In the genomic region with DNA sequence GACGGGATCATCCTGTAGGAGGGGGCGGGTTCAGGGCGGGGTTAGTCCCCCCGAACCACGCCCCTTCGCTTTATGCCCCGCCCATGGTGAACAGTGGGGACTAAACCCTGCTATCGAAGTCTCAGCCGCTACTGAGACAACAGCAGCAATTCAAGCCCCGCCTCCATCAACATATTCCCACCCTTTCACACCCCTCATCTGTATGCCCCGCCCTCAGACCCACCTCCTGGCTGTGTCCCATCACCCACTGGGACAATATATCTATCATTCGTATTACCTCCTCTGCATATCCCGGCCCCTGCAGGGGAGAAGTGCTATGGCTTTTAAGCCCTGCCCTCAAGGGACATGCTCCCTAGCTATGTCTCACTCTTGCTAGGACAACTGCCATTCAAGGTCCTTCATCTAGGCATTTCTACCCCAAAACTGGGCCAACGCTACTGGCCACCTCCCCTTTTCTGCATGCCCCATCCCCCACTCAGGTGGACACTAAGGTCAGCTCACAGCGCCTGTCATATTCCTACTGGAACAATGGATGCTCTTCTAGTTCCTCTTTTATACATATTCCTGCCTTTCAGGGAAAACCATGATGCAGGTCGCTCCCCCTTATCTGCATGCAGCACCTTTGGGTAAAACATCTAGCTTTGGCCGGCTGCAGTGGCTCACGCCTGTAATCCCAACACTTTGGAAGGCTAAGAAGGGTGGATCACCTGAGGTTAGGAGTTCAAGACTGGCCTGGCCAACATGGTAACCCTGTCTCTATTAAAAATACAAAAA, we compare ENCODE assay signal across 17 cellular contexts. TPM values are rescaled to one million over a fixed set of nuclear protein-coding genes. Genes with fewer than 3 reads are reported as not detected.
DNase-seq lines count a peak whose midpoint lies in the region; ATAC-seq, FAIRE-seq and TF ChIP-seq lines count a peak whose summit lies in the region.
"Had no signal": no experiment of that assay in that cellular context is flagged by ENCODE, and none has a peak within 500 bp of the region (broad histone marks: within the 10 kb centered on the region; RNA-seq: fewer than 3 reads in every experiment).

No MANE protein-coding gene starts in this region.

- no peaks in the 10 kb centered on the region for H3K9me3 Mint-ChIP-seq in activated CD8-positive, alpha-beta T cell treated with anti-CD3 and anti-CD28 coated beads for 36 hours
- H3K9me3 Mint-ChIP-seq: activated naive CD8-positive, alpha-beta T cell treated with anti-CD3 and anti-CD28 coated beads for 36 hours had no signal

- in situ Hi-C loops in K562 (cut with MboI), result no loop called here

- no peak overlapping the region for H3K4ac ChIP-seq in mesendoderm (ENCODE audit: low read depth, low read length)

- H3K4me3 Mint-ChIP-seq in activated CD8-positive, alpha-beta T cell treated with anti-CD3 and anti-CD28 coated beads for 36 hours, result no peak overlapping the region
- H3K4me3 Mint-ChIP-seq: activated naive CD8-positive, alpha-beta T cell treated with anti-CD3 and anti-CD28 coated beads for 36 hours had no signal

- no peak overlapping the region for H2BK120ac ChIP-seq in mesendoderm (ENCODE audit: low read depth, low read length)

- H3K79me1 ChIP-seq in mesendoderm (ENCODE audit: low read length), result no peaks in the 10 kb centered on the region

- H4K20me1 ChIP-seq in K562 (replicated peaks; ENCODE audit: control insufficient read depth, insufficient read depth, low read length), result no peaks in the 10 kb centered on the region

- H4K8ac ChIP-seq in mesendoderm (ENCODE audit: low read depth, low read length), result no peak overlapping the region

- TF ChIP-seq POLR2A in K562 (conservative IDR thresholded peaks at IDR 0.05), result no peak

- no peak for TF ChIP-seq RAD21 in K562 (CRISPR knock-in tag; conservative IDR thresholded peaks at IDR 0.05 in 1 of 2, IDR thresholded peaks at IDR 0.05 in 1 of 2)

- TF ChIP-seq EP300 in K562 (IDR thresholded peaks at IDR 0.05; ENCODE audit: low read length), result peak; percentile 33

- H3K79me2 ChIP-seq in K562 (ENCODE audit: control insufficient read depth, insufficient read depth, low read length) (peaks cover 15% of the 10 kb centered on the region), mesendoderm (ENCODE audit: control insufficient read depth, insufficient read depth, low read length) (no peaks in the 10 kb centered on the region)

- H3K4me1 ChIP-seq in K562 (replicated peaks in 1 of 2; ENCODE audit: control insufficient read depth in 2 of 2, insufficient read depth in 2 of 2, low read length in 2 of 2) (peaks cover 40 to 43% of the 10 kb centered on the region in 2 experiments), mesendoderm (ENCODE audit: control insufficient read depth, low read depth, low read length) (no peaks in the 10 kb centered on the region)
- H3K4me1 ChIP-seq: pancreas had no signal

- H3K4me3 ChIP-seq in H7 (ENCODE audit: insufficient read depth, low read depth, low read length), result peak overlapping the region; percentile 59
- no peak overlapping the region for H3K4me3 ChIP-seq in K562
- no peak overlapping the region for H3K4me3 ChIP-seq in mesendoderm (ENCODE audit: low read length)
- H3K4me3 ChIP-seq: GM12878, pancreas had no signal

- BruUV-seq in K562 (replicated peaks; lab: Mats Ljungman, UMichigan), result no TSS peak

- H3K9me1 ChIP-seq in K562 (ENCODE audit: control insufficient read depth, insufficient read depth, low read length), result no peaks in the 10 kb centered on the region

- no peak overlapping the region for H3K56ac ChIP-seq in mesendoderm (ENCODE audit: low read length)

- H3K4me2 ChIP-seq in K562 (ENCODE audit: insufficient read depth, low read length) (peak overlapping the region; percentile 74), mesendoderm (ENCODE audit: low read length) (no peak overlapping the region)

- TF ChIP-seq CTCF in K562 (IDR thresholded peaks at IDR 0.05 in 2 of 3, conservative IDR thresholded peaks at IDR 0.05 in 1 of 3; ENCODE audit: insufficient read depth in 2 of 3, low read depth in 1 of 3, low read length in 3 of 3), result no peak
- no peak for TF ChIP-seq CTCF in activated CD8-positive, alpha-beta T cell treated with anti-CD3 and anti-CD28 coated beads for 36 hours (IDR thresholded peaks at IDR 0.05)

- H2BK15ac ChIP-seq in mesendoderm (replicated peaks; ENCODE audit: low read depth), result no peak overlapping the region

- peak; percentile 93 for FAIRE-seq in K562 (lab: Jason Lieb, UNC)
- FAIRE-seq: GM12878, pancreas had no signal

- no peak overlapping the region for H3K9ac ChIP-seq in K562 (ENCODE audit: insufficient read depth in 1 of 2, low read depth in 2 of 2, low read length in 2 of 2)
- H3K9ac ChIP-seq in mesendoderm (ENCODE audit: low read length), result no peak overlapping the region

- H3K4me1 Mint-ChIP-seq in activated CD8-positive, alpha-beta T cell treated with anti-CD3 and anti-CD28 coated beads for 36 hours (ENCODE audit: low read depth), result peaks cover 9% of the 10 kb centered on the region

- H3K18ac ChIP-seq in mesendoderm (ENCODE audit: low read length), result no peak overlapping the region

- H3K27me3 Mint-ChIP-seq in activated CD8-positive, alpha-beta T cell treated with anti-CD3 and anti-CD28 coated beads for 36 hours, result no peaks in the 10 kb centered on the region
- H3K27me3 Mint-ChIP-seq: activated naive CD8-positive, alpha-beta T cell treated with anti-CD3 and anti-CD28 coated beads for 36 hours had no signal

- no peak overlapping the region for H2AK5ac ChIP-seq in mesendoderm (ENCODE audit: low read length)

- no peak overlapping the region for H3K23ac ChIP-seq in mesendoderm (ENCODE audit: low read length)

- 16% methylated on average over 12 of the region's 18 CpGs for WGBS in K562 (ENCODE audit: insufficient coverage, low coverage, missing lambda C conversion rate)
- WGBS in mesendoderm (ENCODE audit: extremely low coverage, insufficient coverage, low lambda C conversion rate), result no CpG with 5 or more reads among the region's 18 CpGs

- POLR2A ChIA-PET in K562 (lab: Yijun Ruan, JAX), result interaction anchor here (0.6 to 1.5 kb wide), 3 partner anchors 9 to 71 kb away, joined by 3 to 6 read pairs (median 5); no protein-coding TSS in a partner anchor
- POLR2A ChIA-PET in activated CD8-positive, alpha-beta T cell treated with anti-CD3 and anti-CD28 coated beads for 36 hours (lab: Charles Lee), result interaction anchor here (0.9 kb wide), 1 partner anchor 40 kb away, joined by 3 read pairs; no protein-coding TSS in a partner anchor

- no peak overlapping the region for H2BK5ac ChIP-seq in mesendoderm (ENCODE audit: low read length)

- CTCF ChIA-PET in K562 (lab: Yijun Ruan, JAX; ENCODE audit: low intra/inter-chr PET ratio), result interaction anchor here (0.6 kb wide), 1 partner anchor 20 kb away, joined by 3 read pairs; no protein-coding TSS in a partner anchor
- CTCF ChIA-PET in activated CD8-positive, alpha-beta T cell treated with anti-CD3 and anti-CD28 coated beads for 36 hours (lab: Charles Lee), result interaction anchor here (1.1 kb wide), 1 partner anchor 19 kb away, joined by 4 read pairs; no protein-coding TSS in a partner anchor

- ATAC-seq in K562 (peak; percentile 75), HG02610 (IDR thresholded peaks at IDR 0.05; ENCODE audit: unreplicated experiment) (no peak)
- no peak for ATAC-seq in activated CD8-positive, alpha-beta T cell treated with anti-CD3 and anti-CD28 coated beads for 36 hours
- ATAC-seq: esophagus mucosa, GM12878, pancreas had no signal

- H3K36me3 ChIP-seq in H7 (replicated peaks; ENCODE audit: control insufficient read depth, insufficient read depth, low read length), result no peaks in the 10 kb centered on the region; the same call in 1 of the 2 replicates
- peaks cover 36% of the 10 kb centered on the region; the same call in 1 of the 3 replicates for H3K36me3 ChIP-seq in K562 (ENCODE audit: control insufficient read depth, insufficient read depth, low read length)
- no peaks in the 10 kb centered on the region for H3K36me3 ChIP-seq in mesendoderm (ENCODE audit: control insufficient read depth, insufficient read depth, low read length)
- H3K36me3 ChIP-seq: pancreas had no signal

- DNase-seq in 8988T, result peak; percentile 92
- DNase-seq in H7, result peak; percentile 93
- DNase-seq in K562 (ENCODE audit: extremely low read depth in 1 of 4, low spot score in 3 of 4), result peak; percentile 72 to 83 (median 82)
- DNase-seq in mesendoderm, result peak; percentile 85
- DNase-seq in NCI-H2171 treated with DMSO at 0.1 percent for 48 hours (lab: John Stamatoyannopoulos, UW), result no peak
- DNase-seq in activated effector memory CD4-positive, alpha-beta T cell treated with Interleukin-2 at 50 U/mL for 16 hours, result no peak
- DNase-seq in activated CD8-positive, alpha-beta T cell treated with anti-CD3 and anti-CD28 coated beads for 36 hours, result no peak
- DNase-seq: activated naive CD8-positive, alpha-beta T cell treated with anti-CD3 and anti-CD28 coated beads for 36 hours; DMS79 treated with DMSO at 0.1 percent for 48 hours; hypothalamus; NCI-H187 had no signal

- H4K5ac ChIP-seq in mesendoderm (ENCODE audit: low read length), result no peak overlapping the region

- peak overlapping the region; percentile 25 for H2AFZ ChIP-seq in K562 (ENCODE audit: low read depth, low read length)

- intact Hi-C loops in K562 (cut with micrococcal nuclease), result loop anchor here (10.0 kb wide), 1 partner anchor 54 kb away; no protein-coding TSS in a partner anchor
- intact Hi-C loops in activated CD8-positive, alpha-beta T cell treated with anti-CD3 and anti-CD28 coated beads for 36 hours (cut with micrococcal nuclease), result no loop called here

- H3K27ac ChIP-seq in K562 (ENCODE audit: extremely low read depth, low read depth, low read length), result peak overlapping the region; percentile 73; the same call in 2 of the 3 replicates
- no peak overlapping the region for H3K27ac ChIP-seq in mesendoderm (ENCODE audit: low read depth, low read length)
- H3K27ac ChIP-seq: pancreas, tibial nerve had no signal

- peaks cover 18% of the 10 kb centered on the region for H3K36me3 Mint-ChIP-seq in activated CD8-positive, alpha-beta T cell treated with anti-CD3 and anti-CD28 coated beads for 36 hours (ENCODE audit: low read depth)

- no peak overlapping the region for H3K27ac Mint-ChIP-seq in activated CD8-positive, alpha-beta T cell treated with anti-CD3 and anti-CD28 coated beads for 36 hours
- H3K27ac Mint-ChIP-seq: activated naive CD8-positive, alpha-beta T cell treated with anti-CD3 and anti-CD28 coated beads for 36 hours had no signal

- H3K27me3 ChIP-seq in H7 (ENCODE audit: control insufficient read depth, insufficient read depth, low read length) (peaks cover 35% of the 10 kb centered on the region), K562 (ENCODE audit: control insufficient read depth in 2 of 2, insufficient read depth in 2 of 2, low read length in 2 of 2) (no peaks in the 10 kb centered on the region), mesendoderm (ENCODE audit: insufficient read depth, low read length, poor library complexity) (no peaks in the 10 kb centered on the region)
- H3K27me3 ChIP-seq: pancreas had no signal

- H3K9me3 ChIP-seq in K562 (replicated peaks; ENCODE audit: control insufficient read depth, insufficient read depth, low read depth, low read length), result no peaks in the 10 kb centered on the region
- H3K9me3 ChIP-seq: pancreas, tibial nerve had no signal

RNA-seq across cellular contexts. Expression of a gene that starts 11.9 kb away (rescaled TPM):
- total RNA-seq in H7 (2014; rRNA removed; shearing (Covaris generic)), result 1.9 and 2.4 TPM in 2 replicates
- total RNA-seq in K562 (2011; cell fraction: chromatin; rRNA removed; ENCODE audit: low replicate concordance), result 2.3 and 5.9 TPM in 2 replicates
- total RNA-seq in K562 (2011; cell fraction: nucleolus; rRNA removed), result 10.0 and 11.3 TPM in 2 replicates
- 5.9 and 6.6 TPM in 2 replicates for total RNA-seq in K562 (2011; cell fraction: nucleoplasm; rRNA removed)
- 3.8 and 5.0 TPM in 2 replicates for total RNA-seq in K562 (2014; rRNA removed)
- total RNA-seq in K562 (2014; rRNA removed; fragmentation: Illumina TruSeq; extraction: Trizol), result 0.44 and 0.45 TPM in 2 replicates
- 1.1 and 1.3 TPM in 2 replicates for total RNA-seq in K562 (2015; rRNA removed; fragmentation: Illumina TruSeq; extraction: Trizol)
- 10.6 and 10.7 TPM in 2 replicates for total RNA-seq in K562 (2021)
- polyA plus RNA-seq in K562 (2011; rRNA removed), result 0.52 and 1.0 TPM in 2 replicates
- polyA plus RNA-seq in K562 (2011; cell fraction: cytosol; rRNA removed), result 1.9 and 4.7 TPM in 2 replicates
- polyA plus RNA-seq in K562 (2011; cell fraction: nucleus; rRNA removed), result 2.7 and 3.9 TPM in 2 replicates
- 4.1 and 4.7 TPM in 2 replicates for polyA plus RNA-seq in K562 (2012)
- polyA plus RNA-seq in K562 (2014; fragmentation: Illumina TruSeq; extraction: Trizol), result 1.3 and 2.1 TPM in 2 replicates
- under 1 TPM; 0.13 TPM for polyA plus RNA-seq in K562 (2014; fragmentation: Nextera tagmentation; extraction: Ambion mirVana)
- 3.9 and 4.6 TPM in 2 replicates for polyA plus RNA-seq in K562 (2014; rRNA removed)
- 0.98 and 1.0 TPM in 2 replicates for polyA minus RNA-seq in K562 (2011; rRNA and poly(A)+ RNA removed)
- 2.8 and 5.5 TPM in 2 replicates for polyA minus RNA-seq in K562 (2011; cell fraction: cytosol; rRNA and poly(A)+ RNA removed)
- polyA minus RNA-seq in K562 (2011; cell fraction: nucleus; rRNA and poly(A)+ RNA removed), result 2.7 and 3.8 TPM in 2 replicates
- 2.3 TPM for polyA plus RNA-seq in mesendoderm (2013, experiment 1 of 2)
- 2.8 TPM for polyA plus RNA-seq in mesendoderm (2013, experiment 2 of 2)
- total RNA-seq in activated CD8-positive, alpha-beta T cell treated with anti-CD3 and anti-CD28 coated beads for 36 hours, result 1 to 10 TPM; 6.1 to 6.5 TPM

RNA-seq across cellular contexts. Expression of a gene that starts 12.5 kb away (rescaled TPM):
- not detected in 2 replicates for total RNA-seq in H7 (2014; rRNA removed; shearing (Covaris generic))
- not detected in 2 replicates for total RNA-seq in K562 (2011; cell fraction: chromatin; rRNA removed; ENCODE audit: low replicate concordance)
- total RNA-seq in K562 (2011; cell fraction: nucleolus; rRNA removed), result not detected in 2 replicates
- not detected in 2 replicates for total RNA-seq in K562 (2011; cell fraction: nucleoplasm; rRNA removed)
- total RNA-seq in K562 (2014; rRNA removed) (not detected in 2 replicates), K562 (2014; rRNA removed; fragmentation: Illumina TruSeq; extraction: Trizol) (not detected in 2 replicates), K562 (2015; rRNA removed; fragmentation: Illumina TruSeq; extraction: Trizol) (not detected in 2 replicates), K562 (2021) (not detected in 2 replicates)
- polyA plus RNA-seq in K562 (2011; rRNA removed) (not detected in 2 replicates), K562 (2014; fragmentation: Illumina TruSeq; extraction: Trizol) (not detected in 2 replicates), K562 (2014; fragmentation: Nextera tagmentation; extraction: Ambion mirVana) (not detected), K562 (2014; rRNA removed) (not detected in 2 replicates)
- polyA plus RNA-seq in K562 (2011; cell fraction: cytosol; rRNA removed), result not detected in 2 replicates
- not detected in 2 replicates for polyA plus RNA-seq in K562 (2011; cell fraction: nucleus; rRNA removed)
- not detected in 2 replicates for polyA plus RNA-seq in K562 (2012)
- polyA minus RNA-seq in K562 (2011; rRNA and poly(A)+ RNA removed), result not detected in 2 replicates
- polyA minus RNA-seq in K562 (2011; cell fraction: cytosol; rRNA and poly(A)+ RNA removed), result not detected in 2 replicates
- polyA minus RNA-seq in K562 (2011; cell fraction: nucleus; rRNA and poly(A)+ RNA removed), result not detected in 2 replicates
- not detected for polyA plus RNA-seq in mesendoderm (2013, experiment 1 of 2)
- polyA plus RNA-seq in mesendoderm (2013, experiment 2 of 2), result not detected
- total RNA-seq in activated CD8-positive, alpha-beta T cell treated with anti-CD3 and anti-CD28 coated beads for 36 hours, result not detected
- total RNA-seq: activated naive CD8-positive, alpha-beta T cell treated with anti-CD3 and anti-CD28 coated beads for 36 hours; esophagus mucosa; GM12878; mesenteric fat pad; pancreas; tibial nerve had no signal
- polyA plus RNA-seq: GM12878, pancreas had no signal

RNA-seq across cellular contexts. Expression of a gene that starts 27.1 kb away (rescaled TPM):
- 0.63 TPM in 1 of 2 replicates, not detected in the other for total RNA-seq in H7 (2014; rRNA removed; shearing (Covaris generic))
- total RNA-seq in K562 (2011; cell fraction: chromatin; rRNA removed; ENCODE audit: low replicate concordance), result 7.6 and 17.2 TPM in 2 replicates
- 11.3 and 11.6 TPM in 2 replicates for total RNA-seq in K562 (2011; cell fraction: nucleolus; rRNA removed)
- total RNA-seq in K562 (2011; cell fraction: nucleoplasm; rRNA removed), result 14.4 and 17.5 TPM in 2 replicates
- total RNA-seq in K562 (2014; rRNA removed) (37.1 and 48.4 TPM in 2 replicates), K562 (2014; rRNA removed; fragmentation: Illumina TruSeq; extraction: Trizol) (48.5 and 59.1 TPM in 2 replicates), K562 (2015; rRNA removed; fragmentation: Illumina TruSeq; extraction: Trizol) (52.8 and 55.6 TPM in 2 replicates), K562 (2021) (51.8 and 58.6 TPM in 2 replicates)
- polyA plus RNA-seq in K562 (2011; rRNA removed) (91.3 and 101 TPM in 2 replicates), K562 (2014; fragmentation: Illumina TruSeq; extraction: Trizol) (49.0 and 60.2 TPM in 2 replicates), K562 (2014; fragmentation: Nextera tagmentation; extraction: Ambion mirVana) (100 to 1,000 TPM; 133 to 152 TPM), K562 (2014; rRNA removed) (61.3 and 70.7 TPM in 2 replicates)
- polyA plus RNA-seq in K562 (2011; cell fraction: cytosol; rRNA removed), result 45.0 and 75.1 TPM in 2 replicates
- polyA plus RNA-seq in K562 (2011; cell fraction: nucleus; rRNA removed), result 35.8 and 51.3 TPM in 2 replicates
- 108 and 198 TPM in 2 replicates for polyA plus RNA-seq in K562 (2012)
- polyA minus RNA-seq in K562 (2011; rRNA and poly(A)+ RNA removed), result 23.5 and 24.2 TPM in 2 replicates
- 8.4 and 10.6 TPM in 2 replicates for polyA minus RNA-seq in K562 (2011; cell fraction: cytosol; rRNA and poly(A)+ RNA removed)
- 2.2 and 9.1 TPM in 2 replicates for polyA minus RNA-seq in K562 (2011; cell fraction: nucleus; rRNA and poly(A)+ RNA removed)
- polyA plus RNA-seq in mesendoderm (2013, experiment 1 of 2), result 0.27 TPM
- polyA plus RNA-seq in mesendoderm (2013, experiment 2 of 2), result 0.60 TPM
- 100 to 1,000 TPM; 280 to 297 TPM for total RNA-seq in activated CD8-positive, alpha-beta T cell treated with anti-CD3 and anti-CD28 coated beads for 36 hours

RNA-seq across cellular contexts. Expression of a gene that starts 33.5 kb away (rescaled TPM):
- 113 and 122 TPM in 2 replicates for total RNA-seq in H7 (2014; rRNA removed; shearing (Covaris generic))
- 114 and 163 TPM in 2 replicates for total RNA-seq in K562 (2011; cell fraction: chromatin; rRNA removed; ENCODE audit: low replicate concordance)
- 74.5 and 86.1 TPM in 2 replicates for total RNA-seq in K562 (2011; cell fraction: nucleolus; rRNA removed)
- total RNA-seq in K562 (2011; cell fraction: nucleoplasm; rRNA removed), result 116 and 164 TPM in 2 replicates
- total RNA-seq in K562 (2014; rRNA removed), result 41.1 and 55.2 TPM in 2 replicates
- total RNA-seq in K562 (2014; rRNA removed; fragmentation: Illumina TruSeq; extraction: Trizol), result 17.2 and 19.9 TPM in 2 replicates
- total RNA-seq in K562 (2015; rRNA removed; fragmentation: Illumina TruSeq; extraction: Trizol), result 38.0 and 42.2 TPM in 2 replicates
- 86.3 and 90.5 TPM in 2 replicates for total RNA-seq in K562 (2021)
- 20.9 and 54.2 TPM in 2 replicates for polyA plus RNA-seq in K562 (2011; rRNA removed)
- polyA plus RNA-seq in K562 (2011; cell fraction: cytosol; rRNA removed), result 38.5 and 56.2 TPM in 2 replicates
- 81.0 and 127 TPM in 2 replicates for polyA plus RNA-seq in K562 (2011; cell fraction: nucleus; rRNA removed)
- 86.0 and 136 TPM in 2 replicates for polyA plus RNA-seq in K562 (2012)
- 81.8 and 105 TPM in 2 replicates for polyA plus RNA-seq in K562 (2014; fragmentation: Illumina TruSeq; extraction: Trizol)
- polyA plus RNA-seq in K562 (2014; fragmentation: Nextera tagmentation; extraction: Ambion mirVana), result 1 to 10 TPM; 3.4 to 5.9 TPM
- 76.4 and 77.0 TPM in 2 replicates for polyA plus RNA-seq in K562 (2014; rRNA removed)
- 22.5 and 27.0 TPM in 2 replicates for polyA minus RNA-seq in K562 (2011; rRNA and poly(A)+ RNA removed)
- polyA minus RNA-seq in K562 (2011; cell fraction: cytosol; rRNA and poly(A)+ RNA removed), result 59.6 and 84.3 TPM in 2 replicates
- polyA minus RNA-seq in K562 (2011; cell fraction: nucleus; rRNA and poly(A)+ RNA removed), result 23.4 and 27.1 TPM in 2 replicates
- 141 TPM for polyA plus RNA-seq in mesendoderm (2013, experiment 1 of 2)
- 143 TPM for polyA plus RNA-seq in mesendoderm (2013, experiment 2 of 2)
- total RNA-seq in activated CD8-positive, alpha-beta T cell treated with anti-CD3 and anti-CD28 coated beads for 36 hours, result 10 to 100 TPM; 35.5 to 37.1 TPM

RNA-seq across cellular contexts. Expression of a gene that starts 40.5 kb away (rescaled TPM):
- not detected in 2 replicates for total RNA-seq in H7 (2014; rRNA removed; shearing (Covaris generic))
- not detected in 2 replicates for total RNA-seq in K562 (2011; cell fraction: chromatin; rRNA removed; ENCODE audit: low replicate concordance)
- not detected in 2 replicates for total RNA-seq in K562 (2011; cell fraction: nucleolus; rRNA removed)
- not detected in 2 replicates for total RNA-seq in K562 (2011; cell fraction: nucleoplasm; rRNA removed)
- total RNA-seq in K562 (2014; rRNA removed), result not detected in 2 replicates
- total RNA-seq in K562 (2014; rRNA removed; fragmentation: Illumina TruSeq; extraction: Trizol), result not detected in 2 replicates
- not detected in 2 replicates for total RNA-seq in K562 (2015; rRNA removed; fragmentation: Illumina TruSeq; extraction: Trizol)
- total RNA-seq in K562 (2021), result not detected in 2 replicates
- polyA plus RNA-seq in K562 (2011; rRNA removed), result not detected in 2 replicates
- polyA plus RNA-seq in K562 (2011; cell fraction: cytosol; rRNA removed), result not detected in 2 replicates
- polyA plus RNA-seq in K562 (2011; cell fraction: nucleus; rRNA removed), result not detected in 2 replicates
- polyA plus RNA-seq in K562 (2012), result not detected in 2 replicates
- polyA plus RNA-seq in K562 (2014; fragmentation: Illumina TruSeq; extraction: Trizol), result not detected in 2 replicates
- not detected for polyA plus RNA-seq in K562 (2014; fragmentation: Nextera tagmentation; extraction: Ambion mirVana)
- polyA plus RNA-seq in K562 (2014; rRNA removed), result not detected in 2 replicates
- not detected in 2 replicates for polyA minus RNA-seq in K562 (2011; rRNA and poly(A)+ RNA removed)
- not detected in 2 replicates for polyA minus RNA-seq in K562 (2011; cell fraction: cytosol; rRNA and poly(A)+ RNA removed)
- not detected in 2 replicates for polyA minus RNA-seq in K562 (2011; cell fraction: nucleus; rRNA and poly(A)+ RNA removed)
- polyA plus RNA-seq in mesendoderm (2013, experiment 1 of 2), result not detected
- polyA plus RNA-seq in mesendoderm (2013, experiment 2 of 2), result not detected
- total RNA-seq in activated CD8-positive, alpha-beta T cell treated with anti-CD3 and anti-CD28 coated beads for 36 hours, result not detected
- total RNA-seq: activated naive CD8-positive, alpha-beta T cell treated with anti-CD3 and anti-CD28 coated beads for 36 hours; esophagus mucosa; GM12878; mesenteric fat pad; pancreas; tibial nerve had no signal
- polyA plus RNA-seq: pancreas had no signal

Comparison
In these comparisons a context has a peak if more than half of its experiments do, and no peak if none do; other contexts are left out.
1. DNase-seq: peak in 8988T (single experiment), H7 (single experiment), K562 (4 of 4) and mesendoderm (single experiment); none in NCI-H2171 treated with DMSO at 0.1 percent for 48 hours (single experiment), activated effector memory CD4-positive, alpha-beta T cell treated with Interleukin-2 at 50 U/mL for 16 hours (single experiment) and activated CD8-positive, alpha-beta T cell treated with anti-CD3 and anti-CD28 coated beads for 36 hours (single experiment).